ENCODE assay signal across 6 cellular contexts in genomic region chr17:7383742-7384488, GRCh38. TPM values are rescaled to one million over a fixed set of nuclear protein-coding genes. Genes with fewer than 3 reads are reported as not detected.
DNase-seq lines count a peak whose midpoint lies in the region; ATAC-seq and TF ChIP-seq lines count a peak whose summit lies in the region.

No MANE protein-coding gene starts in this region.

- intact Hi-C loops in CD14-positive monocyte (cut with micrococcal nuclease) = no loop called here

- DNase-seq in CD14-positive monocyte (ENCODE audit: low spot score) (no peak), iPS-NIHi7 (ENCODE audit: extremely low spot score) (peak; percentile 96), LoVo (ENCODE audit: low spot score) (no peak)
- DNase-seq in activated T-cell treated with anti-CD3 and anti-CD28 coated beads, Interleukin-2, amount 50 U/mL, for 4 hours = peak; percentile 71
- peak; percentile 54 to 62 for DNase-seq in stimulated activated CD8-positive, alpha-beta memory T cell treated with anti-CD3 and anti-CD28 coated beads, Interleukin-7, amount 100 ng/mL, for 48 hours (ENCODE audit: extremely low read depth in 1 of 2, low read depth in 1 of 2)

- H3K4me3 Mint-ChIP-seq in CD14-positive monocyte = peak overlapping the region; percentile 62 to 76
- peak overlapping the region; percentile 80 for H3K4me3 Mint-ChIP-seq in activated T-cell treated with anti-CD3 and anti-CD28 coated beads, Interleukin-2, amount 50 U/mL, for 4 hours

- peaks cover 50 to 65% (median 61%) of the 10 kb centered on the region in 3 donors for H3K27me3 Mint-ChIP-seq in CD14-positive monocyte (ENCODE audit: low read depth in 3 of 3)
- peaks cover 33% of the 10 kb centered on the region for H3K27me3 Mint-ChIP-seq in activated T-cell treated with anti-CD3 and anti-CD28 coated beads, Interleukin-2, amount 50 U/mL, for 4 hours (ENCODE audit: low read depth)

- H3K9me3 Mint-ChIP-seq in CD14-positive monocyte = peaks cover 5 to 17% (median 14%) of the 10 kb centered on the region in 7 donors
- H3K9me3 Mint-ChIP-seq in activated T-cell treated with anti-CD3 and anti-CD28 coated beads, Interleukin-2, amount 50 U/mL, for 4 hours = peaks cover 4% of the 10 kb centered on the region

- H3K4me1 Mint-ChIP-seq in CD14-positive monocyte = peaks cover 18% of the 10 kb centered on the region
- H3K4me1 Mint-ChIP-seq in activated T-cell treated with anti-CD3 and anti-CD28 coated beads, Interleukin-2, amount 50 U/mL, for 4 hours (ENCODE audit: low read depth) = peaks cover 9% of the 10 kb centered on the region

- no peak for TF ChIP-seq CTCF in CD14-positive monocyte (IDR thresholded peaks at IDR 0.05)

- peaks cover 23 to 24% of the 10 kb centered on the region in 2 donors for H3K36me3 Mint-ChIP-seq in CD14-positive monocyte
- H3K36me3 Mint-ChIP-seq in activated T-cell treated with anti-CD3 and anti-CD28 coated beads, Interleukin-2, amount 50 U/mL, for 4 hours (ENCODE audit: insufficient read depth) = peaks cover 2% of the 10 kb centered on the region

- ATAC-seq in HG03196 (IDR thresholded peaks at IDR 0.05; ENCODE audit: unreplicated experiment) = peak; percentile 54
- ATAC-seq in activated T-cell treated with anti-CD3 and anti-CD28 coated beads, Interleukin-2, amount 50 U/mL, for 4 hours = peak; percentile 99

- no peak overlapping the region for H3K27ac Mint-ChIP-seq in CD14-positive monocyte

RNA-seq across cellular contexts. Expression of gene TNK1, which starts 3.0 kb away (rescaled TPM):
- not detected for polyA plus RNA-seq in CD14-positive monocyte
- total RNA-seq in activated T-cell treated with anti-CD3 and anti-CD28 coated beads, Interleukin-2, amount 50 U/mL, for 4 hours = 1 to 10 TPM; 5.6 to 7.4 (median 6.0) TPM

RNA-seq across cellular contexts. Expression of gene PLSCR3, which starts 10.4 kb away (rescaled TPM):
- 10 to 100 TPM; 37.6 to 45.7 TPM for polyA plus RNA-seq in CD14-positive monocyte
- total RNA-seq in activated T-cell treated with anti-CD3 and anti-CD28 coated beads, Interleukin-2, amount 50 U/mL, for 4 hours = 10 to 100 TPM; 67.7 to 69.1 (median 68.9) TPM

RNA-seq across cellular contexts. Expression of gene TMEM256, which starts 20.0 kb away (rescaled TPM):
- polyA plus RNA-seq in CD14-positive monocyte = 10 to 100 TPM; 72.6 to 81.4 TPM
- total RNA-seq in activated T-cell treated with anti-CD3 and anti-CD28 coated beads, Interleukin-2, amount 50 U/mL, for 4 hours = 10 to 100 TPM; 29.9 to 33.4 (median 32.0) TPM

RNA-seq across cellular contexts. Expression of gene NLGN2, which starts 23.7 kb away (rescaled TPM):
- not detected for polyA plus RNA-seq in CD14-positive monocyte
- total RNA-seq in activated T-cell treated with anti-CD3 and anti-CD28 coated beads, Interleukin-2, amount 50 U/mL, for 4 hours = 1 to 10 TPM; 4.9 to 6.4 (median 5.9) TPM

RNA-seq across cellular contexts. Expression of gene TMEM95, which starts 29.0 kb away (rescaled TPM):
- not detected for polyA plus RNA-seq in CD14-positive monocyte
- total RNA-seq in activated T-cell treated with anti-CD3 and anti-CD28 coated beads, Interleukin-2, amount 50 U/mL, for 4 hours = not detected

Comparison
In these comparisons a context has a peak if more than half of its experiments do, and no peak if none do; other contexts are left out.
1. DNase-seq: peak in activated T-cell treated with anti-CD3 and anti-CD28 coated beads, Interleukin-2, amount 50 U/mL, for 4 hours (single experiment), iPS-NIHi7 (single experiment) and stimulated activated CD8-positive, alpha-beta memory T cell treated with anti-CD3 and anti-CD28 coated beads, Interleukin-7, amount 100 ng/mL, for 48 hours (2 of 2); none in CD14-positive monocyte (single experiment) and LoVo (single experiment).